ENCODE assay signal across 38 cellular contexts in genomic region chr4:105296672-105297071, GRCh38.
"Had no signal": no experiment of that assay in that cellular context is flagged by ENCODE, and none has a peak within 500 bp of the region (broad histone marks: within the 10 kb centered on the region; RNA-seq: fewer than 3 reads in every experiment).

No MANE protein-coding gene starts in this region.

- FAIRE-seq: bronchial epithelial cell, TTC549 had no signal

- H3K4me1 ChIP-seq: ascending aorta had no signal

- H3K27me3 ChIP-seq: ascending aorta, cardiac muscle cell had no signal

- H3K36me3 ChIP-seq: cardiac muscle cell had no signal

- H3K4me3 Mint-ChIP-seq: activated B cell treated with CpG ODN at 0.5 μM for 24 hours; activated CD4-positive, alpha-beta memory T cell treated with anti-CD3 and anti-CD28 coated beads for 36 hours; activated CD4-positive, alpha-beta T cell treated with anti-CD3 and anti-CD28 coated beads, Interleukin-2, amount 10 ng/mL, durations not matched to agents 24 days and 14 days; activated CD8-positive, alpha-beta memory T cell treated with anti-CD3 and anti-CD28 coated beads, Interleukin-2, amount 10 ng/mL, durations not matched to agents 7 days and 5 days; activated CD8-positive, alpha-beta T cell treated with anti-CD3 and anti-CD28 coated beads for 36 hours; activated naive CD4-positive, alpha-beta T cell treated with anti-CD3 and anti-CD28 coated beads, Interleukin-2, amount 10 ng/mL, durations not matched to agents 7 days and 5 days; activated naive CD4-positive, alpha-beta T cell treated with anti-CD3 and anti-CD28 coated beads, Interleukin-2, amount 50 U/mL, for 24 hours; activated naive CD8-positive, alpha-beta T cell; activated naive CD8-positive, alpha-beta T cell treated with anti-CD3 and anti-CD28 coated beads, Interleukin-2, amount 10 ng/mL, durations not matched to agents 7 days and 5 days; activated naive CD8-positive, alpha-beta T cell treated with anti-CD3 and anti-CD28 coated beads, Interleukin-2, amount 50 U/mL, for 24 hours; activated T-cell treated with anti-CD3 and anti-CD28 coated beads, Interleukin-2, amount 50 U/mL, for 24 hours; brain; central memory CD8-positive, alpha-beta T cell; T-cell; T-helper 1 cell treated with Interleukin-12 subunit alpha and Interleukin-12 subunit beta and Interleukin-4 antibody, amounts not matched to agents 30 μg/mL and 1 μg/mL, for 36 hours; T-helper 2 cell treated with Interferon-gamma antibody and Interleukin-4, amounts not matched to agents 5 μg/mL and 100 μg/mL, for 36 hours had no signal

- H3K36me3 Mint-ChIP-seq: activated naive CD4-positive, alpha-beta T cell treated with anti-CD3 and anti-CD28 coated beads, Interleukin-2, amount 10 ng/mL, durations not matched to agents 7 days and 5 days; brain had no signal

- ATAC-seq: activated CD8-positive, alpha-beta memory T cell treated with anti-CD3 and anti-CD28 coated beads, Interleukin-2, amount 10 ng/mL, durations not matched to agents 7 days and 5 days; activated CD8-positive, alpha-beta T cell treated with anti-CD3 and anti-CD28 coated beads for 36 hours; activated naive CD8-positive, alpha-beta T cell treated with anti-CD3 and anti-CD28 coated beads, Interleukin-2, amount 50 U/mL, for 24 hours; T-cell had no signal

- H3K27ac Mint-ChIP-seq: activated B cell treated with CpG ODN at 0.5 μM for 24 hours; activated CD4-positive, alpha-beta memory T cell treated with anti-CD3 and anti-CD28 coated beads for 36 hours; activated CD4-positive, alpha-beta T cell treated with anti-CD3 and anti-CD28 coated beads, Interleukin-2, amount 10 ng/mL, durations not matched to agents 24 days and 14 days; activated CD8-positive, alpha-beta memory T cell treated with anti-CD3 and anti-CD28 coated beads, Interleukin-2, amount 10 ng/mL, durations not matched to agents 7 days and 5 days; activated CD8-positive, alpha-beta T cell treated with anti-CD3 and anti-CD28 coated beads for 36 hours; activated naive CD4-positive, alpha-beta T cell treated with anti-CD3 and anti-CD28 coated beads, Interleukin-2, amount 10 ng/mL, durations not matched to agents 7 days and 5 days; activated naive CD4-positive, alpha-beta T cell treated with anti-CD3 and anti-CD28 coated beads, Interleukin-2, amount 50 U/mL, for 24 hours; activated naive CD8-positive, alpha-beta T cell; activated naive CD8-positive, alpha-beta T cell treated with anti-CD3 and anti-CD28 coated beads, Interleukin-2, amount 10 ng/mL, durations not matched to agents 7 days and 5 days; activated T-cell treated with anti-CD3 and anti-CD28 coated beads, Interleukin-2, amount 50 U/mL, for 24 hours; activated T-helper 2 cell treated with anti-CD3 and anti-CD28 coated beads, Interferon-gamma antibody, Interleukin-2, Interleukin-4, amounts not matched to agents 10 μg/mL and 5 μg/mL and 100 μg/mL, durations not matched to agents 14 hours and 24 hours and 36 hours; brain; T-cell; T-helper 1 cell treated with Interleukin-12 subunit alpha and Interleukin-12 subunit beta and Interleukin-4 antibody, amounts not matched to agents 30 μg/mL and 1 μg/mL, for 36 hours; T-helper 2 cell treated with Interferon-gamma antibody and Interleukin-4, amounts not matched to agents 5 μg/mL and 100 μg/mL, for 36 hours had no signal

- H3K4me1 Mint-ChIP-seq: activated CD4-positive, alpha-beta T cell treated with anti-CD3 and anti-CD28 coated beads, Interleukin-2, amount 10 ng/mL, durations not matched to agents 24 days and 14 days; activated CD8-positive, alpha-beta memory T cell treated with anti-CD3 and anti-CD28 coated beads, Interleukin-2, amount 10 ng/mL, durations not matched to agents 7 days and 5 days; activated naive CD4-positive, alpha-beta T cell treated with anti-CD3 and anti-CD28 coated beads, Interleukin-2, amount 10 ng/mL, durations not matched to agents 7 days and 5 days; activated naive CD4-positive, alpha-beta T cell treated with anti-CD3 and anti-CD28 coated beads, Interleukin-2, amount 50 U/mL, for 24 hours; activated naive CD8-positive, alpha-beta T cell treated with anti-CD3 and anti-CD28 coated beads, Interleukin-2, amount 10 ng/mL, durations not matched to agents 7 days and 5 days; activated naive CD8-positive, alpha-beta T cell treated with anti-CD3 and anti-CD28 coated beads, Interleukin-2, amount 50 U/mL, for 24 hours; brain; central memory CD8-positive, alpha-beta T cell; T-cell had no signal

- DNase-seq: activated B cell treated with CpG ODN at 0.5 μM for 24 hours; activated CD4-positive, alpha-beta memory T cell treated with anti-CD3 and anti-CD28 coated beads for 36 hours; activated CD4-positive, alpha-beta T cell treated with anti-CD3 and anti-CD28 coated beads for 4 hours; activated CD4-positive, alpha-beta T cell treated with anti-CD3 and anti-CD28 coated beads, Interleukin-2, amount 10 ng/mL, durations not matched to agents 24 days and 14 days; activated CD4-positive, alpha-beta T cell treated with anti-CD3 and anti-CD28 coated beads, Interleukin-2, amount 50 U/mL, for 1 hour; activated CD4-positive, alpha-beta T cell treated with anti-CD3 and anti-CD28 coated beads, Interleukin-2, amount 50 U/mL, for 4 hours; activated CD4-positive, CD25-positive, alpha-beta regulatory T cell treated with anti-CD3 and anti-CD28 coated beads, Interleukin-2, amount 50 U/mL, for 72 hours; activated CD8-positive, alpha-beta memory T cell treated with anti-CD3 and anti-CD28 coated beads for 24 hours; activated CD8-positive, alpha-beta memory T cell treated with anti-CD3 and anti-CD28 coated beads, Interleukin-2, amount 10 ng/mL, durations not matched to agents 7 days and 5 days; activated CD8-positive, alpha-beta memory T cell treated with anti-CD3 and anti-CD28 coated beads, Interleukin-2, amount 50 U/mL, for 48 hours; activated CD8-positive, alpha-beta T cell treated with anti-CD3 and anti-CD28 coated beads for 36 hours; activated effector memory CD4-positive, alpha-beta T cell treated with Interleukin-2 at 50 U/mL for 16 hours; activated gamma-delta T cell; activated naive CD4-positive, alpha-beta T cell treated with anti-CD3 and anti-CD28 coated beads, Interleukin-2, amount 10 ng/mL, durations not matched to agents 7 days and 5 days; activated naive CD4-positive, alpha-beta T cell treated with Interleukin-2 at 50 U/mL for 16 hours; activated naive CD8-positive, alpha-beta T cell treated with anti-CD3 and anti-CD28 coated beads, Interleukin-2, amount 10 ng/mL, durations not matched to agents 7 days and 5 days; activated naive CD8-positive, alpha-beta T cell treated with anti-CD3 and anti-CD28 coated beads, Interleukin-2, amount 50 U/mL, for 24 hours; activated T-cell treated with anti-CD3 and anti-CD28 coated beads, Interleukin-2, amount 50 U/mL, for 24 hours; activated T-cell treated with anti-CD3 and anti-CD28 coated beads, Interleukin-2, amount 50 U/mL, for 48 hours; amygdala; anterior cingulate cortex; caudate nucleus; cerebellar nuclear complex; T-cell; T-helper 2 cell; T-helper 9 cell had no signal

- H3K4me3 ChIP-seq: ascending aorta, cardiac muscle cell had no signal

- H3K27me3 Mint-ChIP-seq: activated B cell treated with CpG ODN at 0.5 μM for 24 hours; activated CD4-positive, alpha-beta memory T cell treated with anti-CD3 and anti-CD28 coated beads for 36 hours; activated CD4-positive, alpha-beta T cell treated with anti-CD3 and anti-CD28 coated beads, Interleukin-2, amount 10 ng/mL, durations not matched to agents 24 days and 14 days; activated CD8-positive, alpha-beta memory T cell treated with anti-CD3 and anti-CD28 coated beads, Interleukin-2, amount 10 ng/mL, durations not matched to agents 7 days and 5 days; activated CD8-positive, alpha-beta T cell treated with anti-CD3 and anti-CD28 coated beads for 36 hours; activated naive CD4-positive, alpha-beta T cell treated with anti-CD3 and anti-CD28 coated beads, Interleukin-2, amount 10 ng/mL, durations not matched to agents 7 days and 5 days; activated naive CD8-positive, alpha-beta T cell; activated naive CD8-positive, alpha-beta T cell treated with anti-CD3 and anti-CD28 coated beads, Interleukin-2, amount 10 ng/mL, durations not matched to agents 7 days and 5 days; activated T-cell treated with anti-CD3 and anti-CD28 coated beads, Interleukin-2, amount 50 U/mL, for 24 hours; brain; central memory CD8-positive, alpha-beta T cell had no signal

- H3K27ac ChIP-seq: ascending aorta, cardiac muscle cell, VCaP had no signal
